15 cellular contexts compared by ENCODE assay signal in genomic region chrX:6456196-6456595, GRCh38.
DNase-seq lines count a peak whose midpoint lies in the region; ATAC-seq and TF ChIP-seq lines count a peak whose summit lies in the region.
"Had no signal": no experiment of that assay in that cellular context is flagged by ENCODE, and none has a peak within 500 bp of the region (broad histone marks: within the 10 kb centered on the region; RNA-seq: fewer than 3 reads in every experiment).

No MANE protein-coding gene starts in this region.

- no peaks in the 10 kb centered on the region for H3K27me3 Mint-ChIP-seq in GM23338 (ENCODE audit: insufficient read depth, low read depth, poor library complexity)
- H3K27me3 Mint-ChIP-seq: CD4-positive, alpha-beta memory T cell had no signal

- no peak overlapping the region for H2AFZ ChIP-seq in GM23338

- no peaks in the 10 kb centered on the region for H3F3A ChIP-seq in GM23338 (replicated peaks; ENCODE audit: low read depth)

- H3K36me3 Mint-ChIP-seq in GM23338 (ENCODE audit: low read depth): no peaks in the 10 kb centered on the region
- H3K36me3 Mint-ChIP-seq: CD14-positive monocyte; CD4-positive, alpha-beta memory T cell had no signal

- no peak for ATAC-seq in GM23338
- ATAC-seq in GM19452 (IDR thresholded peaks at IDR 0.05; ENCODE audit: unreplicated experiment): no peak
- no peak for ATAC-seq in HG03280 (IDR thresholded peaks at IDR 0.05; ENCODE audit: unreplicated experiment)

- H3K4me3 Mint-ChIP-seq in GM23338: no peak overlapping the region
- H3K4me3 Mint-ChIP-seq: CD14-positive monocyte; CD4-positive, alpha-beta memory T cell; H9 had no signal

- H3K4me3 ChIP-seq in GM23338: no peak overlapping the region
- no peak overlapping the region for H3K4me3 ChIP-seq in Peyer's patch
- H3K4me3 ChIP-seq: BLaER1 had no signal

- H3K27me3 ChIP-seq in GM23338 (ENCODE audit: insufficient read depth) (no peaks in the 10 kb centered on the region), Peyer's patch (no peaks in the 10 kb centered on the region)
- H3K27me3 ChIP-seq: BLaER1 had no signal

- H3K9me3 Mint-ChIP-seq in GM23338: no peaks in the 10 kb centered on the region

- no peak overlapping the region for H3K4me2 ChIP-seq in GM23338
- H3K4me2 ChIP-seq: BLaER1, KMS-11 had no signal

- DNase-seq in GM23338 (ENCODE audit: low spot score) (peak; percentile 6), glomerular visceral epithelial cell (ENCODE audit: extremely low spot score) (peak; percentile 45), kidney tubule cell (ENCODE audit: low spot score) (peak; percentile 81), HPDE6-E6E7 (ENCODE audit: extremely low spot score) (no peak), Peyer's patch (no peak)
- DNase-seq: CD4-positive, alpha-beta memory T cell; DMS 273 treated with DMSO at 0.1 percent for 48 hours; DMS53; GDM1; H9 had no signal

- H3K79me2 ChIP-seq in GM23338 (replicated peaks; ENCODE audit: insufficient read depth): no peaks in the 10 kb centered on the region

- TF ChIP-seq POLR2A in Peyer's patch (IDR thresholded peaks at IDR 0.05): no peak

- TF ChIP-seq CTCF in GM23338 (conservative IDR thresholded peaks at IDR 0.05; ENCODE audit: low read depth in 2 of 2) (no peak), Peyer's patch (IDR thresholded peaks at IDR 0.05) (no peak)

- 0 out of 3 replicates have a peak, but pooled peaks cover 1% of the 10 kb centered on the region for H3K4me1 Mint-ChIP-seq in GM23338
- H3K4me1 Mint-ChIP-seq: CD14-positive monocyte; CD4-positive, alpha-beta memory T cell had no signal

- no peaks in the 10 kb centered on the region for H3K9me3 ChIP-seq in Peyer's patch
- H3K9me3 ChIP-seq: BLaER1 had no signal

- H3K27ac ChIP-seq in GM23338 (ENCODE audit: low read depth) (no peak overlapping the region), Peyer's patch (no peak overlapping the region)
- H3K27ac ChIP-seq: BLaER1, KMS-11 had no signal

- H3K27ac Mint-ChIP-seq in GM23338: no peak overlapping the region
- H3K27ac Mint-ChIP-seq: CD14-positive monocyte; CD4-positive, alpha-beta memory T cell; H9 had no signal

- H4K20me1 ChIP-seq in GM23338 (replicated peaks; ENCODE audit: insufficient read depth): no peaks in the 10 kb centered on the region
- H4K20me1 ChIP-seq: BLaER1 had no signal

- H3K36me3 ChIP-seq in GM23338 (ENCODE audit: insufficient read depth): no peaks in the 10 kb centered on the region
- no peaks in the 10 kb centered on the region for H3K36me3 ChIP-seq in Peyer's patch
- H3K36me3 ChIP-seq: BLaER1 had no signal

- H3K4me1 ChIP-seq in GM23338 (ENCODE audit: insufficient read depth) (no peaks in the 10 kb centered on the region), Peyer's patch (no peaks in the 10 kb centered on the region)
- H3K4me1 ChIP-seq: BLaER1 had no signal

- no peaks in the 10 kb centered on the region for H3K9me2 ChIP-seq in GM23338 (ENCODE audit: insufficient read depth)

TF ChIP-seq in GM23338, 12 proteins besides CTCF, POLR2A, EP300 and RAD21:
- TF ChIP-seq ZNF114 (CRISPR knock-in tag; IDR thresholded peaks at IDR 0.05) (no peak), JUNB (IDR thresholded peaks at IDR 0.05; ENCODE audit: unreplicated experiment) (no peak), ZNF331 (CRISPR knock-in tag; IDR thresholded peaks at IDR 0.05; ENCODE audit: low read depth) (no peak), REST (IDR thresholded peaks at IDR 0.05; ENCODE audit: unreplicated experiment) (no peak), CREB1 (CRISPR knock-in tag; IDR thresholded peaks at IDR 0.05; ENCODE audit: low read depth) (no peak)

Comparison
In these comparisons a context has a peak if more than half of its experiments do, and no peak if none do; other contexts are left out.
1. DNase-seq: peak in GM23338 (single experiment), glomerular visceral epithelial cell (single experiment) and kidney tubule cell (single experiment); none in HPDE6-E6E7 (single experiment) and Peyer's patch (0 of 3).